In the genomic region with DNA sequence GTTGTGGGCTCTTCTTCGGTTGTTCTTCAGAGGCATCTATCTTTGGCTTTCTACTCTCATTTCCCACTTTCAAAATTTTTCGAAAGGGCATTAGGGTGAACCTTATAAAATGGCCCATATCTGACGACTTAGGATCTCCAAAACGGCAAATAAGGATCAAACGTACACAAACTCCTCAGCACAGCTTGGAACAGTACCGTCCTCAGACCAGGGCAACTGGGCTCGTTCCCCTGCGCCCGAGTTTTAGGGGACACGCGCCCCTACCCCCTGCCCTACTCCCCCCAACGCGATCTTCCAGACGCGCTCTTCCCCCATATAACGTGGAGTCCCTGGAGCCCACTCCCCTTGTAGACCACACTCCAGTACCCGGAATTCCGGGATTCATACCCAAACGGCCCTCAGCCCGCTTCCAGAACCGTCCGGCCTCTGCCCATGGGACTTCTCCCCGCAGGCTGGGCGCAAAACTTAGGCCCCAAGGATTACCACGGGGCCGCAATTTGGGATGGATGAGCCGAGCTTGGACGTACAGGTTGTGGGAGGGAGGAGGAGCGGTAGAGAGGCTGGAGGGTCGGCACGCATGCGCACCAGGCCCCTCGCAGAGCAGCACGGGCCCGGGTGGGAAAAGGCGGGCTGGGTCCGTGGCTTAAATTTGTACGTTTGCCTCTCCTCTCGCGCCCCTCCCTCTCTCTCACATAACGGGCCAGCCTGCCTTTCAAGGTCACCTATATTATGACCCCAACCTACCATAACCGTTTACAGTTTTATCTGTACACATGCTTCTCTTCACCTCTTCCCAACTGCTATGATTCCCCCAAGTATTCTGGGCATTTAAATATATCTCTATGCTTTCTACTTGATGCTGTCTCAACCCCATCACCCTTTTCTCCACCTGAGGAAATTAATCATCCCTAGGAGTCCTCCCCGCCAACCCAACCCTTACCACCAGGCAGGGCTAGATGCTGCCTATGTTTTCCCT, we compare ENCODE assay signal across 9 cellular contexts. TPM values are rescaled to one million over a fixed set of nuclear protein-coding genes. Genes with fewer than 3 reads are reported as not detected.
DNase-seq lines count a peak whose midpoint lies in the region; ATAC-seq, FAIRE-seq and TF ChIP-seq lines count a peak whose summit lies in the region.
"Had no signal": no experiment of that assay in that cellular context is flagged by ENCODE, and none has a peak within 500 bp of the region (broad histone marks: within the 10 kb centered on the region; RNA-seq: fewer than 3 reads in every experiment).

No MANE protein-coding gene starts in this region.

- no peaks in the 10 kb centered on the region for H3K27me3 ChIP-seq in Peyer's patch
- H3K27me3 ChIP-seq in heart right ventricle, result no peaks in the 10 kb centered on the region
- H3K27me3 ChIP-seq in small intestine (ENCODE audit: control insufficient read depth in 2 of 2, insufficient read depth in 2 of 2, low read length in 2 of 2), result no peaks in the 10 kb centered on the region

- H3K9me3 ChIP-seq in Peyer's patch, result no peaks in the 10 kb centered on the region
- H3K9me3 ChIP-seq in heart right ventricle, result no peaks in the 10 kb centered on the region
- no peaks in the 10 kb centered on the region for H3K9me3 ChIP-seq in small intestine (ENCODE audit: control insufficient read depth, low read depth)

- TF ChIP-seq CTCF in GM13977 (IDR thresholded peaks at IDR 0.05; ENCODE audit: extremely low read depth, insufficient read depth, missing control alignments) (no peak), Peyer's patch (IDR thresholded peaks at IDR 0.05) (no peak), heart right ventricle (IDR thresholded peaks at IDR 0.05) (no peak)

- intact Hi-C loops in heart right ventricle (cut with DNase I), result no loop called here

- peak; percentile 89 for ATAC-seq in HG02852 (IDR thresholded peaks at IDR 0.05; ENCODE audit: unreplicated experiment)
- peak in 7 of 8 donors; percentile 50 to 84 (median 75) for ATAC-seq in heart right ventricle

- no peak for FAIRE-seq in small intestine (lab: Jason Lieb, UNC)
- FAIRE-seq: TTC549 had no signal

- H3K4me3 ChIP-seq in Peyer's patch, result peak overlapping the region; percentile 48 to 53 (median 50)
- H3K4me3 ChIP-seq in heart right ventricle, result peak overlapping the region; percentile 53 to 68 (median 62)
- peak overlapping the region; percentile 33 to 50 for H3K4me3 ChIP-seq in small intestine (ENCODE audit: low read depth in 1 of 2, low read length in 2 of 2)

- H3K36me3 ChIP-seq in Peyer's patch, result no peaks in the 10 kb centered on the region
- no peaks in the 10 kb centered on the region for H3K36me3 ChIP-seq in heart right ventricle
- no peaks in the 10 kb centered on the region for H3K36me3 ChIP-seq in small intestine (ENCODE audit: control insufficient read depth in 2 of 2, insufficient read depth in 2 of 2, low read length in 2 of 2)

- H3K27ac ChIP-seq in Peyer's patch (peak overlapping the region in 3 of 4 donors; percentile 34 to 63 (median 34)), heart right ventricle (peak overlapping the region in 8 of 10 donors; percentile 3 to 70 (median 44)), small intestine (ENCODE audit: low read depth in 1 of 2, low read length in 1 of 2) (no peak overlapping the region)

- 19 to 23% methylated on average over 43 of the region's 43 CpGs for WGBS in heart right ventricle, 2 donors
- WGBS in small intestine, 3 donors, result 19 to 35% (median 24%) methylated on average over 43 of the region's 43 CpGs

- TF ChIP-seq POLR2A in Peyer's patch (IDR thresholded peaks at IDR 0.05), result no peak

- in situ Hi-C loops in GM13977 (cut with MboI; ENCODE audit: low pct_unique_long_range_greater_than_20kb, low sequenced_read_pairs, unreplicated experiment), result no loop called here

- H3K4me1 ChIP-seq in Peyer's patch (peaks cover 0 to 14% (median 0%) of the 10 kb centered on the region in 4 donors), heart right ventricle (peaks cover 0 to 45% (median 16%) of the 10 kb centered on the region in 9 donors), small intestine (ENCODE audit: control insufficient read depth in 2 of 2, insufficient read depth in 1 of 2, low read depth in 1 of 2, low read length in 1 of 2) (no peaks in the 10 kb centered on the region)

- DNase-seq in GM13977 (ENCODE audit: low spot score) (peak; percentile 78), Peyer's patch (peak; percentile 51 to 68 (median 60)), heart right ventricle (peak; percentile 72 to 84), small intestine (no peak), NCI-H2081 treated with DMSO at 0.1 percent for 48 hours (lab: John Stamatoyannopoulos, UW) (no peak), NCI-H226 (no peak)
- peak; percentile 12 to 47 (median 30) for DNase-seq in activated naive CD4-positive, alpha-beta T cell (lab: John Stamatoyannopoulos, UW)

RNA-seq across cellular contexts. Expression of gene CCDC89, which starts 3.4 kb away (rescaled TPM):
- total RNA-seq in Peyer's patch (10 to 100 TPM in 1 of 4 donors, 1 to 10 TPM in 3; 2.5 to 14.0 (median 7.7) TPM), heart right ventricle (under 1 TPM; 0.22 to 0.83 (median 0.59) TPM)
- polyA plus RNA-seq in heart right ventricle (under 1 TPM; 0.29 to 0.38 TPM), small intestine (under 1 TPM in 1 of 3 donors, not detected in 2; 0.55 TPM)

RNA-seq across cellular contexts. Expression of gene CREBZF, which starts 17.7 kb away (rescaled TPM):
- total RNA-seq in Peyer's patch, result 100 to 1,000 TPM in 1 of 4 donors, 10 to 100 TPM in 3; 63.2 to 162 (median 90.5) TPM
- 10 to 100 TPM; 10.5 to 17.7 (median 13.0) TPM for total RNA-seq in heart right ventricle
- 10 to 100 TPM in 1 of 2 donors, 1 to 10 TPM in 1; 9.9 to 20.6 TPM for polyA plus RNA-seq in heart right ventricle
- polyA plus RNA-seq in small intestine, result 10 to 100 TPM; 13.0 to 18.6 (median 16.8) TPM

RNA-seq across cellular contexts. Expression of gene TMEM126A, which starts 34.9 kb away (rescaled TPM):
- total RNA-seq in Peyer's patch (10 to 100 TPM in 3 of 4 donors, not detected in 1; 10.3 to 21.7 (median 13.8) TPM), heart right ventricle (10 to 100 TPM; 56.9 to 79.3 (median 67.3) TPM)
- polyA plus RNA-seq in heart right ventricle (100 to 1,000 TPM; 107 to 153 TPM), small intestine (10 to 100 TPM; 40.0 to 59.4 (median 52.3) TPM)

RNA-seq across cellular contexts. Expression of gene TMEM126B, which starts 54.2 kb away (rescaled TPM):
- total RNA-seq in Peyer's patch (10 to 100 TPM; 26.9 to 52.8 (median 39.9) TPM), heart right ventricle (10 to 100 TPM; 44.3 to 63.2 (median 51.6) TPM)
- polyA plus RNA-seq in heart right ventricle (100 to 1,000 TPM in 1 of 2 donors, 10 to 100 TPM in 1; 62.7 to 137 TPM), small intestine (10 to 100 TPM; 64.3 to 89.2 (median 66.6) TPM)

RNA-seq across cellular contexts. Expression of gene DLG2, which starts 55.5 kb away (rescaled TPM):
- total RNA-seq in Peyer's patch, result 1 to 10 TPM in 3 of 4 donors, under 1 TPM in 1; 0.18 to 8.3 (median 2.5) TPM
- 10 to 100 TPM in 2 of 10 donors, 1 to 10 TPM in 8; 6.2 to 14.8 (median 8.0) TPM for total RNA-seq in heart right ventricle
- polyA plus RNA-seq in heart right ventricle, result 1 to 10 TPM; 1.0 to 1.9 TPM
- polyA plus RNA-seq in small intestine, result 1 to 10 TPM in 1 of 3 donors, under 1 TPM in 2; 0.22 to 1.5 (median 0.81) TPM

Comparison
In these comparisons a context has a peak if more than half of its experiments do, and no peak if none do; other contexts are left out.
1. DNase-seq: peak in GM13977 (single experiment), Peyer's patch (3 of 3), activated naive CD4-positive, alpha-beta T cell (4 of 4) and heart right ventricle (2 of 2); none in small intestine (single experiment), NCI-H2081 treated with DMSO at 0.1 percent for 48 hours (single experiment) and NCI-H226 (single experiment).
2. H3K27ac ChIP-seq: peak in Peyer's patch (3 of 4) and heart right ventricle (8 of 10); none in small intestine (0 of 2).
3. Peak in every context shown above with its lines, with median percentiles within 50 percentile points of each other: H3K4me3 ChIP-seq.